8 cellular contexts compared by ENCODE assay signal in genomic region chr1:84782311-84782771, GRCh38.
DNase-seq lines count a peak whose midpoint lies in the region; ATAC-seq and TF ChIP-seq lines count a peak whose summit lies in the region.

No MANE protein-coding gene starts in this region.

- H3K4me1 ChIP-seq in neuronal stem cell (ENCODE audit: control insufficient read depth in 2 of 2, insufficient read depth in 1 of 2, low read depth in 1 of 2, low read length in 2 of 2) (no peaks in the 10 kb centered on the region), tibial artery (no peaks in the 10 kb centered on the region)

- TF ChIP-seq CTCF in tibial artery (IDR thresholded peaks at IDR 0.05) = peak; percentile 29 to 41

- WGBS in neuronal stem cell (ENCODE audit: extremely low coverage in 2 of 2, insufficient read length in 2 of 2, insufficient replicate concordance in 1 of 2), 2 donors = no CpG with 5 or more reads among the region's 13 CpGs

- intact Hi-C loops in tibial artery (cut with DNase I; ENCODE audit: low total_unique reads) = no loop called here

- no peak overlapping the region for H3K27ac ChIP-seq in neuronal stem cell (replicated peaks; ENCODE audit: low read length)
- no peak overlapping the region for H3K27ac ChIP-seq in tibial artery

- H3K4me2 ChIP-seq in neuronal stem cell (ENCODE audit: insufficient read depth, low read length, poor library complexity, severe bottlenecking) = no peak overlapping the region

- H3K36me3 ChIP-seq in neuronal stem cell (replicated peaks in 1 of 2; ENCODE audit: control insufficient read depth in 2 of 2, insufficient read depth in 2 of 2, low read length in 2 of 2) (no peaks in the 10 kb centered on the region), tibial artery (no peaks in the 10 kb centered on the region)

- H2AFZ ChIP-seq in neuronal stem cell (ENCODE audit: low read length) = no peak overlapping the region

- no peak overlapping the region for H3K14ac ChIP-seq in neuronal stem cell (ENCODE audit: low read length)

- H4K8ac ChIP-seq in neuronal stem cell (ENCODE audit: low read depth, low read length) = no peak overlapping the region

- H3K79me1 ChIP-seq in neuronal stem cell (ENCODE audit: low read depth, low read length) = no peaks in the 10 kb centered on the region

- DNase-seq in NCI-H510A treated with DMSO at 0.1 percent for 48 hours (lab: John Stamatoyannopoulos, UW) (peak; percentile 4), NCI-H510A (lab: John Stamatoyannopoulos, UW) (no peak), NCI-H82 treated with DMSO at 0.1 percent for 48 hours (lab: John Stamatoyannopoulos, UW; ENCODE audit: unreplicated experiment) (peak; percentile 14), neuronal stem cell (ENCODE audit: low spot score) (peak; percentile 45), tibial artery (peak in 1 of 2 donors; percentile 40)
- peak; percentile 47 for DNase-seq in activated CD8-positive, alpha-beta memory T cell treated with anti-CD3 and anti-CD28 coated beads, Interleukin-2, amount 50 U/mL, for 1 hour (ENCODE audit: extremely low read depth)

- H3K4ac ChIP-seq in neuronal stem cell (ENCODE audit: low read length) = no peak overlapping the region

- peak; percentile 94 for ATAC-seq in HG03045 (IDR thresholded peaks at IDR 0.05; ENCODE audit: unreplicated experiment)
- ATAC-seq in esophagus mucosa = peak; percentile 46

- H3K9me3 ChIP-seq in neuronal stem cell (replicated peaks in 1 of 2; ENCODE audit: control insufficient read depth in 2 of 2, insufficient read depth in 1 of 2, low read depth in 1 of 2, low read length in 2 of 2) (no peaks in the 10 kb centered on the region), tibial artery (no peaks in the 10 kb centered on the region)

- no peak overlapping the region for H2AK5ac ChIP-seq in neuronal stem cell (ENCODE audit: low read depth, low read length)

- no peak overlapping the region for H2BK120ac ChIP-seq in neuronal stem cell (ENCODE audit: low read depth, low read length)

- H2BK5ac ChIP-seq in neuronal stem cell (ENCODE audit: low read length) = no peak overlapping the region

- no peak overlapping the region for H3K18ac ChIP-seq in neuronal stem cell (ENCODE audit: low read length)

- no peak overlapping the region for H3K23ac ChIP-seq in neuronal stem cell (ENCODE audit: low read depth, low read length, poor library complexity)

- H3K4me3 ChIP-seq in neuronal stem cell (ENCODE audit: low read length in 2 of 2) = no peak overlapping the region
- H3K4me3 ChIP-seq in tibial artery = no peak overlapping the region

- H3K9ac ChIP-seq in neuronal stem cell (ENCODE audit: low read depth, low read length, poor library complexity) = no peak overlapping the region

- H2BK15ac ChIP-seq in neuronal stem cell (ENCODE audit: low read length) = no peak overlapping the region

- H2BK12ac ChIP-seq in neuronal stem cell (ENCODE audit: low read length) = no peak overlapping the region

- H3K27me3 ChIP-seq in neuronal stem cell (ENCODE audit: control insufficient read depth in 3 of 3, insufficient read depth in 3 of 3, low read depth in 1 of 3, low read length in 3 of 3) = no peaks in the 10 kb centered on the region
- peaks cover 0 to 6% of the 10 kb centered on the region in 2 donors for H3K27me3 ChIP-seq in tibial artery

- H4K91ac ChIP-seq in neuronal stem cell (ENCODE audit: low read depth, low read length, poor library complexity) = no peak overlapping the region
